ENCODE assay signal across 8 cellular contexts in the genomic region with DNA sequence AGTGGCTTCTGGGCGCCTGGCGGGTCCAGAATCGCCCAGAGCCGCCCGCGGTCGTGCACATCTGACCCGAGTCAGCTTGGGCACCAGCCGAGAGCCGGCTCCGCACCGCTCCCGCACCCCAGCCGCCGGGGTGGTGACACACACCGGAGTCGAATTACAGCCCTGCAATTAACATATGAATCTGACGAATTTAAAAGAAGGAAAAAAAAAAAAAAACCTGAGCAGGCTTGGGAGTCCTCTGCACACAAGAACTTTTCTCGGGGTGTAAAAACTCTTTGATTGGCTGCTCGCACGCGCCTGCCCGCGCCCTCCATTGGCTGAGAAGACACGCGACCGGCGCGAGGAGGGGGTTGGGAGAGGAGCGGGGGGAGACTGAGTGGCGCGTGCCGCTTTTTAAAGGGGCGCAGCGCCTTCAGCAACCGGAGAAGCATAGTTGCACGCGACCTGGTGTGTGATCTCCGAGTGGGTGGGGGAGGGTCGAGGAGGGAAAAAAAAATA. TPM values are rescaled to one million over a fixed set of nuclear protein-coding genes. Genes with fewer than 3 reads are reported as not detected.
DNase-seq lines count a peak whose midpoint lies in the region; ATAC-seq and TF ChIP-seq lines count a peak whose summit lies in the region.

TSS of gene ATOH1 (plus strand) at position 422 of the 498 bp plus-strand sequence. CDS start 174 bp downstream, outside the sequence.

- no peak within 1 kb of the TSS for H3K27ac ChIP-seq in HL-60 (replicated peaks)
- H3K27ac ChIP-seq in iPS DF 6.9 (ENCODE audit: low read length): no peak within 1 kb of the TSS

- peaks cover 2% of the 10 kb centered on the region; the same call in 1 of the 2 replicates for H3K4me1 ChIP-seq in iPS DF 6.9 (ENCODE audit: control insufficient read depth, insufficient read depth, low read length)

- H3K27me3 ChIP-seq in HL-60 (ENCODE audit: insufficient read depth, poor library complexity, severe bottlenecking) (peaks cover 47% of the 10 kb centered on the region), iPS DF 6.9 (ENCODE audit: control insufficient read depth, insufficient read depth, low read length) (peaks cover 33% of the 10 kb centered on the region)

- no peaks in the 10 kb centered on the region for H3K9me3 ChIP-seq in iPS DF 6.9 (ENCODE audit: control insufficient read depth, insufficient read depth, low read length)

- peaks cover 13% of the 10 kb centered on the region for H3K4me1 Mint-ChIP-seq in activated CD8-positive, alpha-beta T cell treated with anti-CD3 and anti-CD28 coated beads for 36 hours (ENCODE audit: low read depth)
- H3K4me1 Mint-ChIP-seq in stimulated activated naive B cell treated with anti-CD40 and anti-IgM and Interleukin-4, amounts not matched to agents 10 μg/mL and 1 μg/mL and 100 μg/mL, for 72 hours: peaks cover 6 to 17% of the 10 kb centered on the region in 2 donors

- H3K4me3 ChIP-seq in HL-60 (replicated peaks; ENCODE audit: insufficient read depth, low read length) (peak within 1 kb of the TSS; percentile 20), iPS DF 6.9 (ENCODE audit: low read length) (peak within 1 kb of the TSS; percentile 52; the same call in 1 of the 2 replicates)

- no CpG with 5 or more reads among the region's 40 CpGs for WGBS in iPS DF 6.9 (ENCODE audit: insufficient coverage, insufficient read length)

- H3K4me3 Mint-ChIP-seq in activated CD8-positive, alpha-beta T cell treated with anti-CD3 and anti-CD28 coated beads for 36 hours: peak within 1 kb of the TSS; percentile 5
- H3K4me3 Mint-ChIP-seq in stimulated activated naive B cell treated with anti-CD40 and anti-IgM and Interleukin-4, amounts not matched to agents 10 μg/mL and 1 μg/mL and 100 μg/mL, for 72 hours: peak within 1 kb of the TSS; percentile 61 to 77

- H3K27me3 Mint-ChIP-seq in activated CD8-positive, alpha-beta T cell treated with anti-CD3 and anti-CD28 coated beads for 36 hours: peaks cover 73% of the 10 kb centered on the region
- peaks cover 56 to 78% of the 10 kb centered on the region in 2 donors for H3K27me3 Mint-ChIP-seq in stimulated activated naive B cell treated with anti-CD40 and anti-IgM and Interleukin-4, amounts not matched to agents 10 μg/mL and 1 μg/mL and 100 μg/mL, for 72 hours

- ATAC-seq in activated CD8-positive, alpha-beta T cell treated with anti-CD3 and anti-CD28 coated beads for 36 hours: no peak
- ATAC-seq in stimulated activated naive B cell treated with anti-CD40 and anti-IgM and Interleukin-4, amounts not matched to agents 10 μg/mL and 1 μg/mL and 100 μg/mL, for 72 hours (replicated peaks): no peak
- ATAC-seq in GM18861 (IDR thresholded peaks at IDR 0.05; ENCODE audit: unreplicated experiment): no peak

- no peaks in the 10 kb centered on the region for H3K36me3 ChIP-seq in iPS DF 6.9 (ENCODE audit: control insufficient read depth, insufficient read depth, low read length)

- intact Hi-C loops in activated CD8-positive, alpha-beta T cell treated with anti-CD3 and anti-CD28 coated beads for 36 hours (cut with micrococcal nuclease): no loop called here

- no peak for TF ChIP-seq CTCF in HL-60 (IDR thresholded peaks at IDR 0.05; ENCODE audit: insufficient read depth, low read length)
- TF ChIP-seq CTCF in activated CD8-positive, alpha-beta T cell treated with anti-CD3 and anti-CD28 coated beads for 36 hours (IDR thresholded peaks at IDR 0.05): no peak

- no peak within 1 kb of the TSS for H3K27ac Mint-ChIP-seq in activated CD8-positive, alpha-beta T cell treated with anti-CD3 and anti-CD28 coated beads for 36 hours
- H3K27ac Mint-ChIP-seq in stimulated activated naive B cell treated with anti-CD40 and anti-IgM and Interleukin-4, amounts not matched to agents 10 μg/mL and 1 μg/mL and 100 μg/mL, for 72 hours: peak within 1 kb of the TSS; percentile 86

- H3K36me3 Mint-ChIP-seq in activated CD8-positive, alpha-beta T cell treated with anti-CD3 and anti-CD28 coated beads for 36 hours (ENCODE audit: low read depth): peaks cover 2% of the 10 kb centered on the region
- peaks cover 0 to 4% of the 10 kb centered on the region in 2 donors for H3K36me3 Mint-ChIP-seq in stimulated activated naive B cell treated with anti-CD40 and anti-IgM and Interleukin-4, amounts not matched to agents 10 μg/mL and 1 μg/mL and 100 μg/mL, for 72 hours

- POLR2A ChIA-PET in activated CD8-positive, alpha-beta T cell treated with anti-CD3 and anti-CD28 coated beads for 36 hours (lab: Charles Lee): no interaction called here

- CTCF ChIA-PET in activated CD8-positive, alpha-beta T cell treated with anti-CD3 and anti-CD28 coated beads for 36 hours (lab: Charles Lee): interaction anchor here (0.9 kb wide), 1 partner anchor 58 kb away, joined by 3 read pairs; no protein-coding TSS in a partner anchor

- DNase-seq in AG20443 (ENCODE audit: low spot score) (peak; percentile 32), HL-60 (ENCODE audit: low read depth in 1 of 2, low spot score in 1 of 2) (peak in 1 of 2 experiments; percentile 13), iPS DF 6.9 (ENCODE audit: low read depth, low spot score) (no peak), NCI-H446 treated with DMSO at 0.1 percent for 48 hours (lab: John Stamatoyannopoulos, UW) (no peak), cerebellar nuclear complex (lab: John Stamatoyannopoulos, UW) (no peak)
- no peak for DNase-seq in activated CD8-positive, alpha-beta T cell treated with anti-CD3 and anti-CD28 coated beads for 36 hours
- no peak for DNase-seq in stimulated activated naive B cell treated with anti-CD40 and anti-IgM and Interleukin-4, amounts not matched to agents 10 μg/mL and 1 μg/mL and 100 μg/mL, for 72 hours

- no peaks in the 10 kb centered on the region for H3K9me3 Mint-ChIP-seq in activated CD8-positive, alpha-beta T cell treated with anti-CD3 and anti-CD28 coated beads for 36 hours
- no peaks in the 10 kb centered on the region for H3K9me3 Mint-ChIP-seq in stimulated activated naive B cell treated with anti-CD40 and anti-IgM and Interleukin-4, amounts not matched to agents 10 μg/mL and 1 μg/mL and 100 μg/mL, for 72 hours

RNA-seq across cellular contexts. Expression of gene ATOH1, which starts in this region (rescaled TPM):
- total RNA-seq in activated CD8-positive, alpha-beta T cell treated with anti-CD3 and anti-CD28 coated beads for 36 hours: not detected
